Comparison of ENCODE assay signal across 9 cellular contexts in genomic region chr2:62663443-62663842, GRCh38. TPM values are rescaled to one million over a fixed set of nuclear protein-coding genes. Genes with fewer than 3 reads are reported as not detected.
DNase-seq lines count a peak whose midpoint lies in the region; ATAC-seq and TF ChIP-seq lines count a peak whose summit lies in the region.
"Had no signal": no experiment of that assay in that cellular context is flagged by ENCODE, and none has a peak within 500 bp of the region (broad histone marks: within the 10 kb centered on the region; RNA-seq: fewer than 3 reads in every experiment).

No MANE protein-coding gene starts in this region.

- peaks cover 0 to 4% of the 10 kb centered on the region in 2 donors for H3K4me1 ChIP-seq in lung (ENCODE audit: control insufficient read depth in 2 of 2, insufficient read depth in 2 of 2, low read length in 2 of 2)
- H3K4me1 ChIP-seq in tibial nerve = peaks cover 0 to 71% (median 37%) of the 10 kb centered on the region in 4 donors

- H3K36me3 ChIP-seq in lung (ENCODE audit: control insufficient read depth in 2 of 2, insufficient read depth in 2 of 2, low read length in 2 of 2) (no peaks in the 10 kb centered on the region), tibial nerve (no peaks in the 10 kb centered on the region)
- H3K36me3 ChIP-seq: ascending aorta had no signal

- ATAC-seq in lung (ENCODE audit: insufficient read depth, low FRiP score) (peak; percentile 27), HG03520 (IDR thresholded peaks at IDR 0.05; ENCODE audit: unreplicated experiment) (no peak)

- TF ChIP-seq CTCF in HFF-Myc (IDR thresholded peaks at IDR 0.05; ENCODE audit: low read depth, low read length, missing control alignments) (no peak), lung (IDR thresholded peaks at IDR 0.05; ENCODE audit: control extremely low read depth, extremely low read depth) (no peak), tibial nerve (IDR thresholded peaks at IDR 0.05) (no peak)

- H3K4me3 ChIP-seq in HFF-Myc (replicated peaks; ENCODE audit: low read depth, low read length) (no peak overlapping the region), lung (no peak overlapping the region), tibial nerve (no peak overlapping the region)
- H3K4me3 ChIP-seq: ascending aorta had no signal

- no peaks in the 10 kb centered on the region for H3K9me3 ChIP-seq in lung (ENCODE audit: control insufficient read depth in 2 of 2, insufficient read depth in 1 of 2, low read length in 1 of 2)
- no peaks in the 10 kb centered on the region for H3K9me3 ChIP-seq in tibial nerve
- H3K9me3 ChIP-seq: ascending aorta had no signal

- no peak for TF ChIP-seq POLR2A in tibial nerve (IDR thresholded peaks at IDR 0.05)

- H3K27ac ChIP-seq in lung (ENCODE audit: low read depth in 1 of 2, low read length in 1 of 2) = no peak overlapping the region
- peak overlapping the region in 3 of 4 donors; percentile 35 to 78 (median 63) for H3K27ac ChIP-seq in tibial nerve

- no peaks in the 10 kb centered on the region for H3K27me3 ChIP-seq in lung (ENCODE audit: control insufficient read depth, insufficient read depth)
- H3K27me3 ChIP-seq in tibial nerve = no peaks in the 10 kb centered on the region
- H3K27me3 ChIP-seq: ascending aorta had no signal

- DNase-seq in HFF-Myc (ENCODE audit: extremely low read depth, low read depth) (peak; percentile 93), dedifferentiated amniotic fluid mesenchymal stem cell (ENCODE audit: extremely low spot score) (peak; percentile 98), lung (ENCODE audit: low spot score) (no peak), tibial nerve (ENCODE audit: low spot score in 2 of 2) (no peak), cerebellum (ENCODE audit: low spot score) (no peak)
- no peak for DNase-seq in NK-92 treated with Interleukin-12 subunit alpha and Interleukin-12 subunit beta, amount 100 ng/mL, for 24 hours (lab: John Stamatoyannopoulos, UW)
- DNase-seq: NCI-H1930 had no signal

- peak in 1 of 2 donors; percentile 19 for TF ChIP-seq EP300 in tibial nerve (IDR thresholded peaks at IDR 0.05)

RNA-seq across cellular contexts. Expression of gene EHBP1, which starts 42.1 kb away (rescaled TPM):
- total RNA-seq in lung (10 to 100 TPM; 33.7 to 83.2 TPM), tibial nerve (100 to 1,000 TPM; 195 to 367 (median 212) TPM), cerebellum (108 TPM)
- 10 to 100 TPM in 1 of 2 donors, 1 to 10 TPM in 1; 7.9 to 11.7 TPM for polyA plus RNA-seq in lung

Comparison
In these comparisons a context has a peak if more than half of its experiments do, and no peak if none do; other contexts are left out.
1. DNase-seq: peak in HFF-Myc (single experiment) and dedifferentiated amniotic fluid mesenchymal stem cell (single experiment); none in lung (single experiment), tibial nerve (0 of 2), cerebellum (single experiment) and NK-92 treated with Interleukin-12 subunit alpha and Interleukin-12 subunit beta, amount 100 ng/mL, for 24 hours (single experiment).
2. H3K27ac ChIP-seq: peak in tibial nerve (3 of 4); none in lung (0 of 2).